2 cellular contexts compared by ENCODE assay signal in the genomic region with DNA sequence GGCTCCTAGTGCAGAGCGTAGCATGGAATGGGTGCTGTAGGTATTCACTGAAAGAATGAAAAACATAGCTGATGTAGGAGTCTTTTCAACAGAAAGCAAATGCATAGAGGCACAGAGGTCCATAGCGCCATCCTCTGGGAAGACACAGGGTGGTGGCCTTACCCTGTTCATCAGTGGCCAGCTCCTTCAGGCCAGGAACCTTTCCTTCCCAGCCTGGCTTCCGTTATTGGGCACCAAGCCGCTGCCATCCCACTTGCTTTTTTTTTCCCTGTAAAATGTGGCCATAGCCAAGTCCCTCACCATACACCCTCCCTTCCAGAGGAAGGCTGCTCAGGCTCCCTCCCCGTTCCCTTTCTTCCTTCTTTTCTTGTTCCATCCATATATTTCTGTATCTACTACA.
TF ChIP-seq lines count a peak whose summit lies in the region.

No MANE protein-coding gene starts in this region.

TF ChIP-seq in WTC11, 78 proteins besides CTCF, POLR2A, EP300 and RAD21:
- TF ChIP-seq, protein P1, sequence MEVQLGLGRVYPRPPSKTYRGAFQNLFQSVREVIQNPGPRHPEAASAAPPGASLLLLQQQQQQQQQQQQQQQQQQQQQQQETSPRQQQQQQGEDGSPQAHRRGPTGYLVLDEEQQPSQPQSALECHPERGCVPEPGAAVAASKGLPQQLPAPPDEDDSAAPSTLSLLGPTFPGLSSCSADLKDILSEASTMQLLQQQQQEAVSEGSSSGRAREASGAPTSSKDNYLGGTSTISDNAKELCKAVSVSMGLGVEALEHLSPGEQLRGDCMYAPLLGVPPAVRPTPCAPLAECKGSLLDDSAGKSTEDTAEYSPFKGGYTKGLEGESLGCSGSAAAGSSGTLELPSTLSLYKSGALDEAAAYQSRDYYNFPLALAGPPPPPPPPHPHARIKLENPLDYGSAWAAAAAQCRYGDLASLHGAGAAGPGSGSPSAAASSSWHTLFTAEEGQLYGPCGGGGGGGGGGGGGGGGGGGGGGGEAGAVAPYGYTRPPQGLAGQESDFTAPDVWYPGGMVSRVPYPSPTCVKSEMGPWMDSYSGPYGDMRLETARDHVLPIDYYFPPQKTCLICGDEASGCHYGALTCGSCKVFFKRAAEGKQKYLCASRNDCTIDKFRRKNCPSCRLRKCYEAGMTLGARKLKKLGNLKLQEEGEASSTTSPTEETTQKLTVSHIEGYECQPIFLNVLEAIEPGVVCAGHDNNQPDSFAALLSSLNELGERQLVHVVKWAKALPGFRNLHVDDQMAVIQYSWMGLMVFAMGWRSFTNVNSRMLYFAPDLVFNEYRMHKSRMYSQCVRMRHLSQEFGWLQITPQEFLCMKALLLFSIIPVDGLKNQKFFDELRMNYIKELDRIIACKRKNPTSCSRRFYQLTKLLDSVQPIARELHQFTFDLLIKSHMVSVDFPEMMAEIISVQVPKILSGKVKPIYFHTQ (CRISPR knock-in tag; IDR thresholded peaks at IDR 0.05) = no peak
- TF ChIP-seq TEAD4 (CRISPR knock-in tag; IDR thresholded peaks at IDR 0.05) (no peak), TEAD1 (CRISPR knock-in tag; IDR thresholded peaks at IDR 0.05) (no peak), ETV6 (CRISPR knock-in tag; IDR thresholded peaks at IDR 0.05) (no peak), JAZF1 (CRISPR knock-in tag; IDR thresholded peaks at IDR 0.05) (no peak), ZNF138 (CRISPR knock-in tag; conservative IDR thresholded peaks at IDR 0.05) (no peak), ZNF423 (CRISPR knock-in tag; IDR thresholded peaks at IDR 0.05) (no peak), RORB (CRISPR knock-in tag; IDR thresholded peaks at IDR 0.05) (no peak)
- TF ChIP-seq, protein P2, sequence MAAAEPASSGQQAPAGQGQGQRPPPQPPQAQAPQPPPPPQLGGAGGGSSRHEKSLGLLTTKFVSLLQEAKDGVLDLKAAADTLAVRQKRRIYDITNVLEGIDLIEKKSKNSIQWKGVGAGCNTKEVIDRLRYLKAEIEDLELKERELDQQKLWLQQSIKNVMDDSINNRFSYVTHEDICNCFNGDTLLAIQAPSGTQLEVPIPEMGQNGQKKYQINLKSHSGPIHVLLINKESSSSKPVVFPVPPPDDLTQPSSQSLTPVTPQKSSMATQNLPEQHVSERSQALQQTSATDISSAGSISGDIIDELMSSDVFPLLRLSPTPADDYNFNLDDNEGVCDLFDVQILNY (CRISPR knock-in tag; IDR thresholded peaks at IDR 0.05) = no peak
- TF ChIP-seq, protein P3, sequence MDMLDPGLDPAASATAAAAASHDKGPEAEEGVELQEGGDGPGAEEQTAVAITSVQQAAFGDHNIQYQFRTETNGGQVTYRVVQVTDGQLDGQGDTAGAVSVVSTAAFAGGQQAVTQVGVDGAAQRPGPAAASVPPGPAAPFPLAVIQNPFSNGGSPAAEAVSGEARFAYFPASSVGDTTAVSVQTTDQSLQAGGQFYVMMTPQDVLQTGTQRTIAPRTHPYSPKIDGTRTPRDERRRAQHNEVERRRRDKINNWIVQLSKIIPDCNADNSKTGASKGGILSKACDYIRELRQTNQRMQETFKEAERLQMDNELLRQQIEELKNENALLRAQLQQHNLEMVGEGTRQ (CRISPR knock-in tag; IDR thresholded peaks at IDR 0.05) = no peak
- TF ChIP-seq, protein P4, sequence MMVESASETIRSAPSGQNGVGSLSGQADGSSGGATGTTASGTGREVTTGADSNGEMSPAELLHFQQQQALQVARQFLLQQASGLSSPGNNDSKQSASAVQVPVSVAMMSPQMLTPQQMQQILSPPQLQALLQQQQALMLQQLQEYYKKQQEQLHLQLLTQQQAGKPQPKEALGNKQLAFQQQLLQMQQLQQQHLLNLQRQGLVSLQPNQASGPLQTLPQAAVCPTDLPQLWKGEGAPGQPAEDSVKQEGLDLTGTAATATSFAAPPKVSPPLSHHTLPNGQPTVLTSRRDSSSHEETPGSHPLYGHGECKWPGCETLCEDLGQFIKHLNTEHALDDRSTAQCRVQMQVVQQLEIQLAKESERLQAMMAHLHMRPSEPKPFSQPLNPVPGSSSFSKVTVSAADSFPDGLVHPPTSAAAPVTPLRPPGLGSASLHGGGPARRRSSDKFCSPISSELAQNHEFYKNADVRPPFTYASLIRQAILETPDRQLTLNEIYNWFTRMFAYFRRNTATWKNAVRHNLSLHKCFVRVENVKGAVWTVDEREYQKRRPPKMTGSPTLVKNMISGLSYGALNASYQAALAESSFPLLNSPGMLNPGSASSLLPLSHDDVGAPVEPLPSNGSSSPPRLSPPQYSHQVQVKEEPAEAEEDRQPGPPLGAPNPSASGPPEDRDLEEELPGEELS (CRISPR knock-in tag; IDR thresholded peaks at IDR 0.05) = no peak
- TF ChIP-seq, protein P5, sequence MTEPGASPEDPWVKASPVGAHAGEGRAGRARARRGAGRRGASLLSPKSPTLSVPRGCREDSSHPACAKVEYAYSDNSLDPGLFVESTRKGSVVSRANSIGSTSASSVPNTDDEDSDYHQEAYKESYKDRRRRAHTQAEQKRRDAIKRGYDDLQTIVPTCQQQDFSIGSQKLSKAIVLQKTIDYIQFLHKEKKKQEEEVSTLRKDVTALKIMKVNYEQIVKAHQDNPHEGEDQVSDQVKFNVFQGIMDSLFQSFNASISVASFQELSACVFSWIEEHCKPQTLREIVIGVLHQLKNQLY (CRISPR knock-in tag; IDR thresholded peaks at IDR 0.05) = no peak

TF ChIP-seq in H1, 55 proteins besides CTCF, POLR2A, EP300 and RAD21 (continued from another document):
- TF ChIP-seq CHD1 (IDR thresholded peaks at IDR 0.05; ENCODE audit: low read depth, low read length) (no peak), POLR2AphosphoS5 (IDR thresholded peaks at IDR 0.05; ENCODE audit: low read depth, low read length) (no peak), TAF1 (IDR thresholded peaks at IDR 0.05; ENCODE audit: low read depth, low read length) (no peak), RXRA (IDR thresholded peaks at IDR 0.05; ENCODE audit: insufficient read depth, low read depth, low read length) (no peak), TCF12 (IDR thresholded peaks at IDR 0.05; ENCODE audit: low read depth, low read length) (no peak), CEBPB (IDR thresholded peaks at IDR 0.05; ENCODE audit: low read depth, low read length) (no peak), RNF2 (IDR thresholded peaks at IDR 0.05; ENCODE audit: borderline replicate concordance, low read depth, low read length, missing control alignments, poor library complexity, severe bottlenecking) (no peak), HDAC6 (IDR thresholded peaks at IDR 0.05; ENCODE audit: low read depth, low read length) (no peak), TEAD4 (IDR thresholded peaks at IDR 0.05; ENCODE audit: low read depth, low read length) (no peak), SAP30 (IDR thresholded peaks at IDR 0.05; ENCODE audit: insufficient read depth, insufficient replicate concordance, low read length) (no peak), JUN (IDR thresholded peaks at IDR 0.05; ENCODE audit: low read depth, low read length) (no peak), NRF1 (IDR thresholded peaks at IDR 0.05; ENCODE audit: low read depth, low read length) (no peak), SIN3A (conservative IDR thresholded peaks at IDR 0.05 in 1 of 2, IDR thresholded peaks at IDR 0.05 in 1 of 2; ENCODE audit: low read depth in 1 of 2, low read length in 2 of 2) (no peak), NANOG (IDR thresholded peaks at IDR 0.05; ENCODE audit: insufficient read depth, low read depth, low read length, poor library complexity, severe bottlenecking) (no peak), BCL11A (IDR thresholded peaks at IDR 0.05; ENCODE audit: low read depth in 2 of 2, low read length in 2 of 2) (no peak), CBX8 (IDR thresholded peaks at IDR 0.05; ENCODE audit: borderline replicate concordance, low read depth, low read length) (no peak)
- TF ChIP-seq, protein P6, sequence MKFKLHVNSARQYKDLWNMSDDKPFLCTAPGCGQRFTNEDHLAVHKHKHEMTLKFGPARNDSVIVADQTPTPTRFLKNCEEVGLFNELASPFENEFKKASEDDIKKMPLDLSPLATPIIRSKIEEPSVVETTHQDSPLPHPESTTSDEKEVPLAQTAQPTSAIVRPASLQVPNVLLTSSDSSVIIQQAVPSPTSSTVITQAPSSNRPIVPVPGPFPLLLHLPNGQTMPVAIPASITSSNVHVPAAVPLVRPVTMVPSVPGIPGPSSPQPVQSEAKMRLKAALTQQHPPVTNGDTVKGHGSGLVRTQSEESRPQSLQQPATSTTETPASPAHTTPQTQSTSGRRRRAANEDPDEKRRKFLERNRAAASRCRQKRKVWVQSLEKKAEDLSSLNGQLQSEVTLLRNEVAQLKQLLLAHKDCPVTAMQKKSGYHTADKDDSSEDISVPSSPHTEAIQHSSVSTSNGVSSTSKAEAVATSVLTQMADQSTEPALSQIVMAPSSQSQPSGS (IDR thresholded peaks at IDR 0.05; ENCODE audit: low read length) = no peak
- TF ChIP-seq, protein P7, sequence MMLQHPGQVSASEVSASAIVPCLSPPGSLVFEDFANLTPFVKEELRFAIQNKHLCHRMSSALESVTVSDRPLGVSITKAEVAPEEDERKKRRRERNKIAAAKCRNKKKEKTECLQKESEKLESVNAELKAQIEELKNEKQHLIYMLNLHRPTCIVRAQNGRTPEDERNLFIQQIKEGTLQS (IDR thresholded peaks at IDR 0.05; ENCODE audit: insufficient read depth, low read depth, low read length) = no peak
- TF ChIP-seq, protein P3 (IDR thresholded peaks at IDR 0.05; ENCODE audit: low read length) = no peak
